Comparison of ENCODE assay signal across 12 cellular contexts in genomic region chr1:161217831-161218230, GRCh38. TPM values are rescaled to one million over a fixed set of nuclear protein-coding genes. Genes with fewer than 3 reads are reported as not detected.
A peak's percentile ranks its signal among the peaks of the same experiment; 100 is the strongest.
DNase-seq lines count a peak whose midpoint lies in the region; ATAC-seq and TF ChIP-seq lines count a peak whose summit lies in the region.
"Had no signal": no experiment of that assay in that cellular context is flagged by ENCODE, and none has a peak within 500 bp of the region (broad histone marks: within the 10 kb centered on the region; RNA-seq: fewer than 3 reads in every experiment).

No MANE protein-coding gene starts in this region.

- H3K36me3 ChIP-seq in heart left ventricle (peaks cover 2 to 42% (median 22%) of the 10 kb centered on the region in 9 donors), adrenal gland (replicated peaks in 1 of 2) (peaks cover 0 to 22% of the 10 kb centered on the region in 2 donors), muscle layer of duodenum (ENCODE audit: control insufficient read depth in 1 of 2, insufficient read depth in 2 of 2, low read length in 2 of 2) (peaks cover 15 to 22% of the 10 kb centered on the region in 2 donors), upper lobe of left lung (peaks cover 11 to 25% (median 19%) of the 10 kb centered on the region in 4 donors)

- no peak for TF ChIP-seq EP300 in upper lobe of left lung (IDR thresholded peaks at IDR 0.05)

- no peaks in the 10 kb centered on the region for H3K27me3 ChIP-seq in heart left ventricle
- H3K27me3 ChIP-seq in adrenal gland: no peaks in the 10 kb centered on the region
- H3K27me3 ChIP-seq in muscle layer of duodenum (ENCODE audit: low read depth, low read length): no peaks in the 10 kb centered on the region
- H3K27me3 ChIP-seq in upper lobe of left lung: no peaks in the 10 kb centered on the region

- TF ChIP-seq POLR2A in heart left ventricle (IDR thresholded peaks at IDR 0.05) (no peak), adrenal gland (IDR thresholded peaks at IDR 0.05) (no peak), upper lobe of left lung (IDR thresholded peaks at IDR 0.05) (peak in 1 of 4 donors; percentile 16)

- WGBS in heart left ventricle, 4 donors: 63 to 75% (median 69%) methylated on average over 6 of the region's 6 CpGs
- 58 to 80% (median 73%) methylated on average over 6 of the region's 6 CpGs for WGBS in adrenal gland, 4 donors
- WGBS in upper lobe of left lung, 2 donors: 53 to 62% methylated on average over 6 of the region's 6 CpGs

- TF ChIP-seq CTCF in heart left ventricle (IDR thresholded peaks at IDR 0.05) (no peak), adrenal gland (IDR thresholded peaks at IDR 0.05) (no peak), upper lobe of left lung (IDR thresholded peaks at IDR 0.05) (no peak)

- ATAC-seq in Right ventricle myocardium inferior (peak; percentile 2), heart left ventricle (no peak), upper lobe of left lung (ENCODE audit: low FRiP score in 2 of 2) (no peak), GM18870 (IDR thresholded peaks at IDR 0.05; ENCODE audit: unreplicated experiment) (no peak)

- H3K4me3 ChIP-seq in heart left ventricle: peak overlapping the region in 3 of 12 donors; percentile 44 to 63 (median 49)
- peak overlapping the region in 1 of 4 donors; percentile 15 for H3K4me3 ChIP-seq in adrenal gland
- peak overlapping the region in 1 of 2 donors; percentile 6 for H3K4me3 ChIP-seq in muscle layer of duodenum (ENCODE audit: low read depth in 1 of 2, low read length in 2 of 2)
- H3K4me3 ChIP-seq in upper lobe of left lung: peak overlapping the region in 3 of 4 donors; percentile 14 to 50 (median 25)
- H3K4me3 ChIP-seq: SK-N-MC had no signal

- H3K27ac ChIP-seq in heart left ventricle (peak overlapping the region in 4 of 12 donors; percentile 70 to 96 (median 72)), adrenal gland (peak overlapping the region in 4 of 5 donors; percentile 27 to 88 (median 53)), muscle layer of duodenum (ENCODE audit: low read length) (peak overlapping the region; percentile 60), upper lobe of left lung (peak overlapping the region; percentile 88 to 95 (median 92))
- H3K27ac ChIP-seq: epithelial cell of prostate, parathyroid adenoma, SK-N-MC had no signal

- H3K9me3 ChIP-seq in heart left ventricle (no peaks in the 10 kb centered on the region), adrenal gland (replicated peaks in 1 of 3) (no peaks in the 10 kb centered on the region), muscle layer of duodenum (ENCODE audit: control insufficient read depth in 1 of 2, low read length in 2 of 2) (no peaks in the 10 kb centered on the region), upper lobe of left lung (no peaks in the 10 kb centered on the region)

- DNase-seq in Right ventricle myocardium inferior (ENCODE audit: missing footprints) (no peak), heart left ventricle (no peak), adrenal gland (peak in 1 of 7 donors; percentile 7), upper lobe of left lung (no peak), DMS53 (lab: John Stamatoyannopoulos, UW) (no peak), NCI-H345 treated with DMSO at 0.1 percent for 48 hours (lab: John Stamatoyannopoulos, UW; ENCODE audit: unreplicated experiment) (no peak)
- DNase-seq: NCI-H526 treated with DMSO at 0.1 percent for 48 hours had no signal

- H3K4me1 ChIP-seq in heart left ventricle (peaks cover 0 to 27% (median 0%) of the 10 kb centered on the region in 12 donors), adrenal gland (replicated peaks in 1 of 2) (peaks cover 0 to 8% of the 10 kb centered on the region in 2 donors), muscle layer of duodenum (ENCODE audit: control insufficient read depth in 1 of 2, insufficient read depth in 2 of 2, low read length in 2 of 2) (no peaks in the 10 kb centered on the region), upper lobe of left lung (peaks cover 5 to 13% (median 6%) of the 10 kb centered on the region in 4 donors)

- intact Hi-C loops in Right ventricle myocardium inferior (cut with DNase I) (no loop called here), heart left ventricle (cut with DNase I) (no loop called here), adrenal gland (cut with DNase I) (no loop called here)

RNA-seq across cellular contexts. Expression of gene FCER1G, which starts 2.7 kb away (rescaled TPM):
- total RNA-seq in Right ventricle myocardium inferior (38.3 TPM), heart left ventricle (100 to 1,000 TPM in 1 of 9 donors, 10 to 100 TPM in 5, 1 to 10 TPM in 3; 2.9 to 157 (median 17.1) TPM), adrenal gland (100 to 1,000 TPM in 4 of 8 donors, 10 to 100 TPM in 4; 46.7 to 239 (median 92.4) TPM), upper lobe of left lung (100 to 1,000 TPM in 5 of 6 donors, 10 to 100 TPM in 1; 75.4 to 233 (median 176) TPM)
- polyA plus RNA-seq in heart left ventricle (10 to 100 TPM; 14.6 to 40.0 TPM), adrenal gland (100 to 1,000 TPM; 127 to 232 (median 180) TPM)

RNA-seq across cellular contexts. Expression of gene APOA2, which starts 5.6 kb away (rescaled TPM):
- not detected for total RNA-seq in Right ventricle myocardium inferior
- not detected for total RNA-seq in heart left ventricle
- not detected for polyA plus RNA-seq in heart left ventricle
- 1 to 10 TPM in 2 of 8 donors, under 1 TPM in 1, not detected in 5; 0.60 to 2.0 (median 1.5) TPM for total RNA-seq in adrenal gland
- polyA plus RNA-seq in adrenal gland: 1 to 10 TPM in 1 of 3 donors, not detected in 2; 4.1 TPM
- 1 to 10 TPM in 2 of 6 donors, not detected in 4; 2.5 to 3.7 TPM for total RNA-seq in upper lobe of left lung

RNA-seq across cellular contexts. Expression of gene TOMM40L, which starts 8.0 kb away (rescaled TPM):
- total RNA-seq in Right ventricle myocardium inferior (39.1 TPM), heart left ventricle (10 to 100 TPM; 24.1 to 37.1 (median 31.1) TPM), adrenal gland (10 to 100 TPM in 5 of 8 donors, 1 to 10 TPM in 3; 7.0 to 18.0 (median 11.9) TPM), upper lobe of left lung (10 to 100 TPM in 3 of 6 donors, 1 to 10 TPM in 3; 3.1 to 14.4 (median 9.9) TPM)
- polyA plus RNA-seq in heart left ventricle (10 to 100 TPM; 28.8 to 29.1 TPM), adrenal gland (10 to 100 TPM in 2 of 3 donors, 1 to 10 TPM in 1; 7.2 to 13.2 (median 10.1) TPM)

RNA-seq across cellular contexts. Expression of gene NDUFS2, which starts 15.7 kb away (rescaled TPM):
- total RNA-seq in Right ventricle myocardium inferior: 334 TPM
- total RNA-seq in heart left ventricle: 100 to 1,000 TPM; 214 to 460 (median 297) TPM
- 100 to 1,000 TPM; 157 to 189 TPM for polyA plus RNA-seq in heart left ventricle
- 100 to 1,000 TPM; 133 to 305 (median 174) TPM for total RNA-seq in adrenal gland
- polyA plus RNA-seq in adrenal gland: 100 to 1,000 TPM in 1 of 3 donors, 10 to 100 TPM in 2; 78.3 to 175 (median 99.2) TPM
- total RNA-seq in upper lobe of left lung: 100 to 1,000 TPM in 2 of 6 donors, 10 to 100 TPM in 4; 65.7 to 194 (median 84.4) TPM

RNA-seq across cellular contexts. Expression of gene ADAMTS4, which starts 19.0 kb away (rescaled TPM):
- total RNA-seq in Right ventricle myocardium inferior (13.0 TPM), heart left ventricle (10 to 100 TPM in 3 of 9 donors, 1 to 10 TPM in 6; 1.6 to 65.2 (median 8.4) TPM), adrenal gland (10 to 100 TPM in 6 of 8 donors, 1 to 10 TPM in 2; 1.1 to 29.2 (median 10.8) TPM), upper lobe of left lung (10 to 100 TPM in 1 of 6 donors, 1 to 10 TPM in 4, under 1 TPM in 1; 0.91 to 18.6 (median 3.0) TPM)
- polyA plus RNA-seq in heart left ventricle (1 to 10 TPM; 5.7 to 6.1 TPM), adrenal gland (10 to 100 TPM in 1 of 3 donors, 1 to 10 TPM in 2; 1.7 to 16.1 (median 9.3) TPM)
